11 cellular contexts compared by ENCODE assay signal in the genomic region with DNA sequence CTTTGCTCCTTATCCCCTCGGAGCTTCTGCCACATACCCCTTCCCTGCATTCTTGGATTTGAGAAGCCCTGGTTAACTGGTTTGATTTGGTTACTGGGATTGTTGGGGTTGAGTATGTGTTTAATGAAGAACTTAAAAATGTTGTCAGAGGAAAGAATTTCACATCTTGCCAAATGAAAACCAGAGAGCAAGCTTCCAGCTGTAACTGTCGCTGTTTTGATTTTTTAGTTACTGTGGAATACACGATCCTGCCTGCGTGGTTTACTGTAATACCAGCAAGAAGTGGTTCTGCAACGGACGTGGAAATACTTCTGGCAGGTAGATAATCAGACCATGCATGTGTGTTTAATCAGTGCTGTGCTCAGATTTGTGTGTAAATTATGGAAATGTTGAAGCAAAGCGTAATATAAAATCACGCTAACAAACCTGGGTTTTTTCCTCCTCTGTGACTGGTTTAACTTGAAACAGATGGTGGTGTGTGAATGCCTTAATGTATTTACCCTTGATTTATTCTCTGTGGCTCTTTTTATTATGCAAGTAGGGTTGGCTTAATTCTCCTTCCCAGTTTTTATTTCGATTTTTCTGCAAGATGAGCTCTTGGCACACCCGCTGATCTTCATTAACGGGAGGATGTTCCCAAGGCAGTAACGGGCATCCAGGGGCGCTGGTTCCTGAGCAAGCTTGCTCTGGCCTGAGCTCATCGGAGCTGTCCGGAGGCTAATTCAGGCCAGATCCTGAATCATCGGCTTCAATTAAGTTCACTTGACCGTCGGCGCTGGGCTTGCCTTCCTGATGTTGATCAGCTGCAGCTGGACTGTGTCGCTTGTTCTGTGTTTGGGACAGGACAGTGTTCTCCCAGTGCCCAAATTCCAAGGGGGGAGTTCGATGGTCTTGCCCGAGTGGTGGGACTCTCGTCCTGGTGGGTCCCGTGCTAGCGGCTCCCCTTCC. TPM values are rescaled to one million over a fixed set of nuclear protein-coding genes. Genes with fewer than 3 reads are reported as not detected.
DNase-seq lines count a peak whose midpoint lies in the region; ATAC-seq and TF ChIP-seq lines count a peak whose summit lies in the region.
"Had no signal": no experiment of that assay in that cellular context is flagged by ENCODE, and none has a peak within 500 bp of the region (broad histone marks: within the 10 kb centered on the region; RNA-seq: fewer than 3 reads in every experiment).

No MANE protein-coding gene starts in this region.

- peaks cover 47% of the 10 kb centered on the region for H3K36me3 Mint-ChIP-seq in activated CD8-positive, alpha-beta T cell treated with anti-CD3 and anti-CD28 coated beads for 36 hours (ENCODE audit: low read depth)
- H3K36me3 Mint-ChIP-seq in activated CD8-positive, alpha-beta T cell treated with anti-CD3 and anti-CD28 coated beads, Interleukin-2, amount 10 ng/mL, durations not matched to agents 7 days and 5 days (ENCODE audit: low read depth): peaks cover 47% of the 10 kb centered on the region
- H3K36me3 Mint-ChIP-seq in dendritic cell treated with granulocyte-macrophage colony-stimulating factor and Interleukin-4, amounts not matched to agents 40 ng/mL and 50 ng/mL, for 4 days (ENCODE audit: low read depth): peaks cover 87% of the 10 kb centered on the region

- no peaks in the 10 kb centered on the region for H3K27me3 ChIP-seq in mesenchymal stem cell (ENCODE audit: control insufficient read depth in 1 of 2, insufficient read depth in 1 of 2, low read length in 2 of 2)
- H3K27me3 ChIP-seq in uterus: no peaks in the 10 kb centered on the region

- no peak overlapping the region for H3K4ac ChIP-seq in mesenchymal stem cell (ENCODE audit: low read depth in 1 of 2, low read length in 2 of 2)

- H3K18ac ChIP-seq in mesenchymal stem cell (ENCODE audit: low read depth in 1 of 2, low read length in 2 of 2): no peak overlapping the region

- H3K27ac ChIP-seq in mesenchymal stem cell (ENCODE audit: low read length, poor library complexity, severe bottlenecking): no peak overlapping the region
- peak overlapping the region; percentile 75 to 84 for H3K27ac ChIP-seq in uterus

- H3K9ac ChIP-seq in mesenchymal stem cell (ENCODE audit: low read length): peak overlapping the region; percentile 87

- H2BK120ac ChIP-seq in mesenchymal stem cell (ENCODE audit: low read depth, low read length): no peak overlapping the region

- POLR2A ChIA-PET in activated CD8-positive, alpha-beta T cell treated with anti-CD3 and anti-CD28 coated beads for 36 hours (lab: Charles Lee): interaction anchor here (0.7 to 2.2 kb wide), 8 partner anchors 9 to 261 kb away, joined by 3 to 11 read pairs (median 4); a partner anchor contains a TSS
- POLR2A ChIA-PET in activated CD8-positive, alpha-beta T cell treated with anti-CD3 and anti-CD28 coated beads, Interleukin-2, amount 10 ng/mL, durations not matched to agents 7 days and 5 days (lab: Charles Lee): interaction anchor here (0.6 to 1.5 kb wide), 5 partner anchors 14 to 1387 kb away, joined by 3 to 7 read pairs (median 3); a partner anchor contains a TSS

- 93% methylated on average over 24 of the region's 25 CpGs for WGBS in mesenchymal stem cell

- H2BK5ac ChIP-seq in mesenchymal stem cell (ENCODE audit: low read depth, low read length, poor library complexity, severe bottlenecking): no peak overlapping the region

- H3K36me3 ChIP-seq in mesenchymal stem cell (ENCODE audit: control insufficient read depth in 1 of 2, insufficient read depth in 2 of 2, low read depth in 1 of 2, low read length in 2 of 2) (peaks cover 28 to 58% of the 10 kb centered on the region in 2 experiments), uterus (no peaks in the 10 kb centered on the region)

- no peaks in the 10 kb centered on the region for H3K27me3 Mint-ChIP-seq in activated CD8-positive, alpha-beta T cell treated with anti-CD3 and anti-CD28 coated beads for 36 hours
- no peaks in the 10 kb centered on the region for H3K27me3 Mint-ChIP-seq in activated CD8-positive, alpha-beta T cell treated with anti-CD3 and anti-CD28 coated beads, Interleukin-2, amount 10 ng/mL, durations not matched to agents 7 days and 5 days (ENCODE audit: low read depth)
- H3K27me3 Mint-ChIP-seq in dendritic cell treated with granulocyte-macrophage colony-stimulating factor and Interleukin-4, amounts not matched to agents 40 ng/mL and 50 ng/mL, for 4 days: no peaks in the 10 kb centered on the region
- H3K27me3 Mint-ChIP-seq: activated naive CD8-positive, alpha-beta T cell treated with anti-CD3 and anti-CD28 coated beads for 36 hours had no signal

- no peak overlapping the region for H2AFZ ChIP-seq in mesenchymal stem cell (ENCODE audit: low read depth, low read length)

- no peak overlapping the region for H3K23ac ChIP-seq in mesenchymal stem cell (ENCODE audit: low read length in 2 of 2)

- DNase-seq in activated CD8-positive, alpha-beta T cell treated with anti-CD3 and anti-CD28 coated beads for 36 hours: no peak
- DNase-seq in activated CD8-positive, alpha-beta T cell treated with anti-CD3 and anti-CD28 coated beads, Interleukin-2, amount 10 ng/mL, durations not matched to agents 7 days and 5 days: no peak
- DNase-seq in mesenchymal stem cell: no peak
- DNase-seq in uterus: peak; percentile 67 to 72
- DNase-seq in NCI-H2171 treated with DMSO at 0.1 percent for 48 hours (lab: John Stamatoyannopoulos, UW): no peak
- no peak for DNase-seq in NCI-H2196 treated with DMSO at 0.1 percent for 48 hours (lab: John Stamatoyannopoulos, UW; ENCODE audit: unreplicated experiment)
- DNase-seq in HCEC 1CT: no peak

- no peak overlapping the region for H2BK15ac ChIP-seq in mesenchymal stem cell (ENCODE audit: low read depth, poor library complexity, severe bottlenecking)

- no peak overlapping the region for H2AK5ac ChIP-seq in mesenchymal stem cell (ENCODE audit: low read length, severe bottlenecking)

- no peak overlapping the region for H4K91ac ChIP-seq in mesenchymal stem cell (ENCODE audit: low read length)

- CTCF ChIA-PET in activated CD8-positive, alpha-beta T cell treated with anti-CD3 and anti-CD28 coated beads for 36 hours (lab: Charles Lee): interaction anchor here (0.8 to 6.7 kb wide), 31 partner anchors 10 to 397 kb away, joined by 3 to 84 read pairs (median 5); a partner anchor contains a TSS
- CTCF ChIA-PET in activated CD8-positive, alpha-beta T cell treated with anti-CD3 and anti-CD28 coated beads, Interleukin-2, amount 10 ng/mL, durations not matched to agents 7 days and 5 days (lab: Charles Lee): interaction anchor here (0.7 to 8.7 kb wide), 43 partner anchors 7 to 429 kb away, joined by 3 to 104 read pairs (median 3); a partner anchor contains a TSS

- peaks cover 60% of the 10 kb centered on the region for H3K4me1 Mint-ChIP-seq in activated CD8-positive, alpha-beta T cell treated with anti-CD3 and anti-CD28 coated beads for 36 hours (ENCODE audit: low read depth)
- peaks cover 66% of the 10 kb centered on the region for H3K4me1 Mint-ChIP-seq in activated CD8-positive, alpha-beta T cell treated with anti-CD3 and anti-CD28 coated beads, Interleukin-2, amount 10 ng/mL, durations not matched to agents 7 days and 5 days (ENCODE audit: low read depth)
- peaks cover 83% of the 10 kb centered on the region for H3K4me1 Mint-ChIP-seq in dendritic cell treated with granulocyte-macrophage colony-stimulating factor and Interleukin-4, amounts not matched to agents 40 ng/mL and 50 ng/mL, for 4 days (ENCODE audit: low read depth)

- no peak overlapping the region for H3K4me2 ChIP-seq in mesenchymal stem cell (ENCODE audit: low read length, poor library complexity, severe bottlenecking)

- H3K79me1 ChIP-seq in mesenchymal stem cell (replicated peaks; ENCODE audit: low read length, poor library complexity, severe bottlenecking): peaks cover 46% of the 10 kb centered on the region

- H3K4me1 ChIP-seq in mesenchymal stem cell (ENCODE audit: control insufficient read depth, insufficient read depth, low read depth, low read length) (peaks cover 36% of the 10 kb centered on the region), uterus (peaks cover 33 to 54% of the 10 kb centered on the region in 2 donors)

- no peak overlapping the region for H3K14ac ChIP-seq in mesenchymal stem cell (ENCODE audit: low read length in 2 of 2)

- no peak for TF ChIP-seq POLR2A in uterus (IDR thresholded peaks at IDR 0.05)

- intact Hi-C loops in activated CD8-positive, alpha-beta T cell treated with anti-CD3 and anti-CD28 coated beads for 36 hours (cut with micrococcal nuclease): loop anchor here (10.0 kb wide), 1 partner anchor 253 kb away; no protein-coding TSS in a partner anchor
- intact Hi-C loops in dendritic cell treated with granulocyte-macrophage colony-stimulating factor and Interleukin-4, amounts not matched to agents 40 ng/mL and 50 ng/mL, for 4 days (cut with micrococcal nuclease): loop anchor here (2.0 to 5.0 kb wide), 3 partner anchors 15 to 395 kb away; a partner anchor contains a TSS
- intact Hi-C loops in uterus (cut with DNase I; ENCODE audit: low total_unique reads): loop anchor here (5.0 to 10.0 kb wide), 2 partner anchors 255 to 393 kb away; no protein-coding TSS in a partner anchor

- no peak for ATAC-seq in activated CD8-positive, alpha-beta T cell treated with anti-CD3 and anti-CD28 coated beads for 36 hours
- no peak for ATAC-seq in activated CD8-positive, alpha-beta T cell treated with anti-CD3 and anti-CD28 coated beads, Interleukin-2, amount 10 ng/mL, durations not matched to agents 7 days and 5 days

- H3K9me3 ChIP-seq in mesenchymal stem cell (ENCODE audit: control insufficient read depth, low read length) (no peaks in the 10 kb centered on the region), uterus (no peaks in the 10 kb centered on the region)

- TF ChIP-seq CTCF in activated CD8-positive, alpha-beta T cell treated with anti-CD3 and anti-CD28 coated beads for 36 hours (IDR thresholded peaks at IDR 0.05): peak; percentile 43
- peak in 1 of 4 experiments; percentile 12 for TF ChIP-seq CTCF in uterus (IDR thresholded peaks at IDR 0.05)

- H4K8ac ChIP-seq in mesenchymal stem cell (ENCODE audit: low read length): no peak overlapping the region

- H3K4me3 ChIP-seq in mesenchymal stem cell (ENCODE audit: insufficient read depth in 1 of 2, low read depth in 1 of 2, low read length in 2 of 2): peak overlapping the region in 1 of 2 experiments; percentile 69
- H3K4me3 ChIP-seq in uterus: no peak overlapping the region

- no peaks in the 10 kb centered on the region for H3K9me3 Mint-ChIP-seq in activated CD8-positive, alpha-beta T cell treated with anti-CD3 and anti-CD28 coated beads for 36 hours
- no peaks in the 10 kb centered on the region for H3K9me3 Mint-ChIP-seq in activated CD8-positive, alpha-beta T cell treated with anti-CD3 and anti-CD28 coated beads, Interleukin-2, amount 10 ng/mL, durations not matched to agents 7 days and 5 days (ENCODE audit: insufficient read depth)
- no peaks in the 10 kb centered on the region for H3K9me3 Mint-ChIP-seq in dendritic cell treated with granulocyte-macrophage colony-stimulating factor and Interleukin-4, amounts not matched to agents 40 ng/mL and 50 ng/mL, for 4 days
- H3K9me3 Mint-ChIP-seq: activated naive CD8-positive, alpha-beta T cell treated with anti-CD3 and anti-CD28 coated beads for 36 hours had no signal

- no peak overlapping the region for H3K4me3 Mint-ChIP-seq in activated CD8-positive, alpha-beta T cell treated with anti-CD3 and anti-CD28 coated beads for 36 hours
- no peak overlapping the region for H3K4me3 Mint-ChIP-seq in activated CD8-positive, alpha-beta T cell treated with anti-CD3 and anti-CD28 coated beads, Interleukin-2, amount 10 ng/mL, durations not matched to agents 7 days and 5 days
- H3K4me3 Mint-ChIP-seq in dendritic cell treated with granulocyte-macrophage colony-stimulating factor and Interleukin-4, amounts not matched to agents 40 ng/mL and 50 ng/mL, for 4 days: peak overlapping the region; percentile 59
- H3K4me3 Mint-ChIP-seq: activated naive CD8-positive, alpha-beta T cell treated with anti-CD3 and anti-CD28 coated beads for 36 hours had no signal

- H2BK12ac ChIP-seq in mesenchymal stem cell (ENCODE audit: low read length in 2 of 2): peak overlapping the region in 1 of 2 experiments; percentile 7

- H3K27ac Mint-ChIP-seq in activated CD8-positive, alpha-beta T cell treated with anti-CD3 and anti-CD28 coated beads for 36 hours: no peak overlapping the region
- H3K27ac Mint-ChIP-seq in activated CD8-positive, alpha-beta T cell treated with anti-CD3 and anti-CD28 coated beads, Interleukin-2, amount 10 ng/mL, durations not matched to agents 7 days and 5 days: no peak overlapping the region
- H3K27ac Mint-ChIP-seq in dendritic cell treated with granulocyte-macrophage colony-stimulating factor and Interleukin-4, amounts not matched to agents 40 ng/mL and 50 ng/mL, for 4 days: peak overlapping the region; percentile 90
- H3K27ac Mint-ChIP-seq: activated naive CD8-positive, alpha-beta T cell treated with anti-CD3 and anti-CD28 coated beads for 36 hours had no signal

RNA-seq across cellular contexts. Expression of a gene that starts 16.0 kb away (rescaled TPM):
- 10 to 100 TPM; 75.9 to 87.6 TPM for total RNA-seq in activated CD8-positive, alpha-beta T cell treated with anti-CD3 and anti-CD28 coated beads for 36 hours
- 10 to 100 TPM; 81.8 to 84.0 TPM for total RNA-seq in activated CD8-positive, alpha-beta T cell treated with anti-CD3 and anti-CD28 coated beads, Interleukin-2, amount 10 ng/mL, durations not matched to agents 7 days and 5 days
- polyA plus RNA-seq in mesenchymal stem cell (2013, experiment 1 of 2): 16.0 TPM
- 15.0 TPM for polyA plus RNA-seq in mesenchymal stem cell (2013, experiment 2 of 2)
- 100 to 1,000 TPM in 1 of 4 donors, 10 to 100 TPM in 3; 17.9 to 105 (median 43.7) TPM for total RNA-seq in uterus

RNA-seq across cellular contexts. Expression of a gene that starts 48.2 kb away (rescaled TPM):
- under 1 TPM; 0.18 to 0.36 TPM for total RNA-seq in activated CD8-positive, alpha-beta T cell treated with anti-CD3 and anti-CD28 coated beads for 36 hours
- not detected for total RNA-seq in activated CD8-positive, alpha-beta T cell treated with anti-CD3 and anti-CD28 coated beads, Interleukin-2, amount 10 ng/mL, durations not matched to agents 7 days and 5 days
- 1.5 TPM for polyA plus RNA-seq in mesenchymal stem cell (2013, experiment 1 of 2)
- polyA plus RNA-seq in mesenchymal stem cell (2013, experiment 2 of 2): 1.6 TPM
- 1 to 10 TPM in 1 of 4 donors, under 1 TPM in 1, not detected in 2; 0.30 to 4.9 TPM for total RNA-seq in uterus
- total RNA-seq: T-helper 2 cell treated with Interferon-gamma antibody and Interleukin-4, amounts not matched to agents 100 ng/mL and 5 ng/mL, for 36 hours had no signal

RNA-seq across cellular contexts. Expression of a gene that starts 56.7 kb away (rescaled TPM):
- total RNA-seq in activated CD8-positive, alpha-beta T cell treated with anti-CD3 and anti-CD28 coated beads for 36 hours: not detected
- not detected for total RNA-seq in activated CD8-positive, alpha-beta T cell treated with anti-CD3 and anti-CD28 coated beads, Interleukin-2, amount 10 ng/mL, durations not matched to agents 7 days and 5 days
- polyA plus RNA-seq in mesenchymal stem cell (2013, experiment 1 of 2): not detected
- polyA plus RNA-seq in mesenchymal stem cell (2013, experiment 2 of 2): not detected
- under 1 TPM in 1 of 4 donors, not detected in 3; 0.76 TPM for total RNA-seq in uterus
- total RNA-seq: activated naive CD8-positive, alpha-beta T cell treated with anti-CD3 and anti-CD28 coated beads for 36 hours; T-helper 2 cell treated with Interferon-gamma antibody and Interleukin-4, amounts not matched to agents 100 ng/mL and 5 ng/mL, for 36 hours had no signal
- polyA plus RNA-seq: keratinocyte had no signal

Comparison
In these comparisons a context has a peak if more than half of its experiments do, and no peak if none do; other contexts are left out.
1. DNase-seq: peak in uterus (2 of 2); none in activated CD8-positive, alpha-beta T cell treated with anti-CD3 and anti-CD28 coated beads for 36 hours (single experiment), activated CD8-positive, alpha-beta T cell treated with anti-CD3 and anti-CD28 coated beads, Interleukin-2, amount 10 ng/mL, durations not matched to agents 7 days and 5 days (single experiment), mesenchymal stem cell (single experiment), NCI-H2171 treated with DMSO at 0.1 percent for 48 hours (single experiment), NCI-H2196 treated with DMSO at 0.1 percent for 48 hours (single experiment) and HCEC 1CT (single experiment).